11 cellular contexts compared by ENCODE assay signal in genomic region chr2:73107211-73107926, GRCh38. TPM values are rescaled to one million over a fixed set of nuclear protein-coding genes. Genes with fewer than 3 reads are reported as not detected.
DNase-seq lines count a peak whose midpoint lies in the region; ATAC-seq and TF ChIP-seq lines count a peak whose summit lies in the region.
"Had no signal": no experiment of that assay in that cellular context is flagged by ENCODE, and none has a peak within 500 bp of the region (broad histone marks: within the 10 kb centered on the region; RNA-seq: fewer than 3 reads in every experiment).

No MANE protein-coding gene starts in this region.

- H3K27ac ChIP-seq in psoas muscle, result peak overlapping the region; percentile 54

- intact Hi-C loops in psoas muscle (cut with DNase I), result no loop called here

- H3K9me3 ChIP-seq in T-helper 17 cell (ENCODE audit: control insufficient read depth, low read length, poor library complexity, severe bottlenecking) (no peaks in the 10 kb centered on the region), psoas muscle (no peaks in the 10 kb centered on the region)

- H3K27ac Mint-ChIP-seq in T-helper 17 cell (peak overlapping the region; percentile 89), glutamatergic neuron (ENCODE audit: unreplicated experiment) (peak overlapping the region; percentile 40)

- H3K27me3 Mint-ChIP-seq in T-helper 17 cell (no peaks in the 10 kb centered on the region), glutamatergic neuron (ENCODE audit: unreplicated experiment) (peaks cover 5% of the 10 kb centered on the region)

- no peak for TF ChIP-seq CTCF in glutamatergic neuron (IDR thresholded peaks at IDR 0.05; ENCODE audit: partially characterized antibody, unreplicated experiment)
- no peak for TF ChIP-seq CTCF in psoas muscle (IDR thresholded peaks at IDR 0.05)

- no peaks in the 10 kb centered on the region for H3K27me3 ChIP-seq in psoas muscle (ENCODE audit: insufficient read depth in 3 of 3, low read length in 2 of 3)

- H3K36me3 ChIP-seq in psoas muscle (ENCODE audit: insufficient read depth in 1 of 2, low read depth in 1 of 2), result no peaks in the 10 kb centered on the region

- 20 to 43% (median 32%) methylated on average over 12 of the region's 12 CpGs for WGBS in psoas muscle, 3 donors

- H3K4me3 Mint-ChIP-seq in T-helper 17 cell (peak overlapping the region; percentile 80), glutamatergic neuron (ENCODE audit: unreplicated experiment) (peak overlapping the region; percentile 55)

- H3K4me3 ChIP-seq in psoas muscle, result no peak overlapping the region

- peak; percentile 68 for DNase-seq in G401 (ENCODE audit: low spot score)
- DNase-seq in T-helper 17 cell, result peak in 1 of 3 donors; percentile 23
- DNase-seq in glutamatergic neuron, result no peak
- peak; percentile 53 to 64 for DNase-seq in psoas muscle
- no peak for DNase-seq in RKO (ENCODE audit: low spot score)
- no peak for DNase-seq in activated CD4-positive, alpha-beta T cell treated with anti-CD3 and anti-CD28 coated beads for 48 hours
- no peak for DNase-seq in NCI-H748 (lab: John Stamatoyannopoulos, UW; ENCODE audit: unreplicated experiment)
- DNase-seq: DMS79 treated with DMSO at 0.1 percent for 48 hours, NCI-H1417 treated with DMSO at 0.1 percent for 48 hours had no signal

- H3K4me1 ChIP-seq in psoas muscle, result peaks cover 42% of the 10 kb centered on the region

- peaks cover 6% of the 10 kb centered on the region for H3K9me3 Mint-ChIP-seq in glutamatergic neuron (ENCODE audit: unreplicated experiment)
- H3K9me3 Mint-ChIP-seq: activated naive CD4-positive, alpha-beta T cell treated with anti-CD3 and anti-CD28 coated beads, Interleukin-2, amount 50 U/mL, for 72 hours had no signal

- ATAC-seq in T-helper 17 cell (peak; percentile 69), psoas muscle (peak; percentile 64 to 82 (median 82)), HG03469 (IDR thresholded peaks at IDR 0.05; ENCODE audit: unreplicated experiment) (no peak)
- ATAC-seq: activated naive CD4-positive, alpha-beta T cell treated with anti-CD3 and anti-CD28 coated beads, Interleukin-2, amount 50 U/mL, for 72 hours had no signal

- H3K36me3 Mint-ChIP-seq in T-helper 17 cell (ENCODE audit: low read depth), result no peaks in the 10 kb centered on the region
- H3K36me3 Mint-ChIP-seq in glutamatergic neuron (ENCODE audit: unreplicated experiment), result no peaks in the 10 kb centered on the region

- H3K4me1 Mint-ChIP-seq in T-helper 17 cell (peaks cover 67% of the 10 kb centered on the region), glutamatergic neuron (ENCODE audit: low read depth, unreplicated experiment) (peaks cover 23% of the 10 kb centered on the region)

- in situ Hi-C loops in G401 (cut with HindIII; ENCODE audit: low sequenced_read_pairs), result no loop called here

RNA-seq across cellular contexts. Expression of gene RAB11FIP5, which starts 5.4 kb away (rescaled TPM):
- 18.1 and 19.0 TPM in 2 replicates for total RNA-seq in G401 (2014; rRNA removed; shearing (Covaris generic))
- total RNA-seq in T-helper 17 cell (10 to 100 TPM; 13.1 to 19.4 TPM), glutamatergic neuron (ENCODE audit: unreplicated experiment) (13.5 TPM), psoas muscle (10 to 100 TPM; 20.9 to 24.2 (median 23.1) TPM)
- 10 to 100 TPM; 13.0 to 24.0 (median 23.9) TPM for polyA plus RNA-seq in psoas muscle

RNA-seq across cellular contexts. Expression of gene SFXN5, which starts 35.9 kb away (rescaled TPM):
- total RNA-seq in G401 (2014; rRNA removed; shearing (Covaris generic)), result 11.4 and 24.6 TPM in 2 replicates
- 10 to 100 TPM in 1 of 2 donors, 1 to 10 TPM in 1; 7.0 to 10.0 TPM for total RNA-seq in T-helper 17 cell
- 13.7 TPM for total RNA-seq in glutamatergic neuron (ENCODE audit: unreplicated experiment)
- 10 to 100 TPM in 3 of 4 donors, 1 to 10 TPM in 1; 5.8 to 17.1 (median 12.8) TPM for total RNA-seq in psoas muscle
- polyA plus RNA-seq in psoas muscle, result 10 to 100 TPM in 1 of 3 donors, 1 to 10 TPM in 2; 5.1 to 12.7 (median 8.7) TPM

Comparison
In these comparisons a context has a peak if more than half of its experiments do, and no peak if none do; other contexts are left out.
1. DNase-seq: peak in G401 (single experiment) and psoas muscle (2 of 2); none in glutamatergic neuron (single experiment), RKO (single experiment), activated CD4-positive, alpha-beta T cell treated with anti-CD3 and anti-CD28 coated beads for 48 hours (single experiment) and NCI-H748 (single experiment).